ENCODE assay signal across 10 cellular contexts in the genomic region with DNA sequence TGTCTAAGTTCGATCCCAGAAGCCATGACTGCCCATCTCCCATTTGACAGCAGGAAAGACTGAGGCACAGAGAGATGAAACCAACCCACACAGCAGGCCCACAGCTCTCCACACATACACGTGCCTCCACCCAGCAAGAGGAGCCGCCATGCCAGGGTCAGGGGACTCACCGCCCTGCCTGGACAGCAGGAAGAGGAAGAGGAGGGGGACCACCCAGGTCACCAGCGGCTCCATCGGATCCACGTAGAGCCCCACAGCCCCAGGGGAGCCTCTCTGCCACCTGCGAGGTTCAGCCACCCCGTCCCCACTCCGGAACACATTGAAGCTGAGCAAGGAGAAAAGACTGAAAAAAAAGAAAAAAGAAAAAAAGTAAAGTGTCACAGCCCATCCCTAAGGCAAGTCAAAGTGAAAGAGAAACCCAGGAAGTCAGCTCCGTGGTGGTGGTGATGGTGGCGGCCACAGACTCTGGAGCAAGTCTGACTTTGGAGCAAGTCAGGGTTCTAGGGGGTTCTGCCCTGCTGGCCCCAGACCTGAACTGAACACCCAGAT. TPM values are rescaled to one million over a fixed set of nuclear protein-coding genes. Genes with fewer than 3 reads are reported as not detected.
DNase-seq lines count a peak whose midpoint lies in the region; ATAC-seq, FAIRE-seq and TF ChIP-seq lines count a peak whose summit lies in the region.
"Had no signal": no experiment of that assay in that cellular context is flagged by ENCODE, and none has a peak within 500 bp of the region (broad histone marks: within the 10 kb centered on the region; RNA-seq: fewer than 3 reads in every experiment).

A gene (minus strand): TSS at position 345 of the 549 bp plus-strand sequence. CDS start 111 bp downstream, at position 234.

- 36 to 55% methylated on average over 12 of the region's 12 CpGs for WGBS in heart right ventricle, 2 donors
- 30 to 44% methylated on average over 12 of the region's 12 CpGs for WGBS in sigmoid colon, 2 donors

- H3K27ac ChIP-seq in heart right ventricle (peak within 1 kb of the TSS in 4 of 10 donors; percentile 10 to 92 (median 26)), sigmoid colon (peak within 1 kb of the TSS in 1 of 4 donors; percentile 47)

- TF ChIP-seq CTCF in heart right ventricle (IDR thresholded peaks at IDR 0.05) (no peak), sigmoid colon (IDR thresholded peaks at IDR 0.05) (no peak)

- H3K9me3 ChIP-seq in heart right ventricle = no peaks in the 10 kb centered on the region
- no peaks in the 10 kb centered on the region for H3K9me3 ChIP-seq in sigmoid colon

- DNase-seq in HT1080 (ENCODE audit: low read depth) (peak; percentile 26), heart right ventricle (no peak), sigmoid colon (no peak), cerebellum (ENCODE audit: low spot score) (no peak), H54 (ENCODE audit: insufficient read length, low spot score) (no peak)
- DNase-seq in activated CD4-positive, alpha-beta T cell treated with anti-CD3 and anti-CD28 coated beads, Interleukin-2, amount 50 U/mL, for 4 hours = peak; percentile 42 to 47
- peak in 1 of 2 donors; percentile 76 for DNase-seq in stimulated activated effector memory CD8-positive, alpha-beta T cell treated with anti-CD3 and anti-CD28 coated beads, Interleukin-12 subunit alpha, Interleukin-12 subunit beta, amount 100 ng/mL, for 72 hours (ENCODE audit: low spot score in 2 of 2)

- intact Hi-C loops in heart right ventricle (cut with DNase I) (no loop called here), sigmoid colon (cut with DNase I) (no loop called here)

- no peak for TF ChIP-seq EP300 in sigmoid colon (IDR thresholded peaks at IDR 0.05)

- H3K36me3 ChIP-seq in heart right ventricle = no peaks in the 10 kb centered on the region
- no peaks in the 10 kb centered on the region for H3K36me3 ChIP-seq in sigmoid colon

- H3K27me3 ChIP-seq in heart right ventricle (peaks cover 0 to 20% (median 4%) of the 10 kb centered on the region in 7 donors), sigmoid colon (no peaks in the 10 kb centered on the region)

- H3K4me3 ChIP-seq in heart right ventricle = peak within 1 kb of the TSS in 6 of 10 donors; percentile 19 to 57 (median 33)
- peak within 1 kb of the TSS in 2 of 4 donors; percentile 28 to 38 for H3K4me3 ChIP-seq in sigmoid colon

- peaks cover 4% of the 10 kb centered on the region for H3K9me3 Mint-ChIP-seq in stimulated activated effector memory CD8-positive, alpha-beta T cell treated with anti-CD3 and anti-CD28 coated beads, Interleukin-12 subunit alpha, Interleukin-12 subunit beta, amount 100 ng/mL, for 72 hours

- TF ChIP-seq POLR2A in sigmoid colon (IDR thresholded peaks at IDR 0.05) (no peak), H54 (IDR thresholded peaks at IDR 0.05; ENCODE audit: low read depth, low read length) (no peak)

- ATAC-seq in heart right ventricle (peak in 5 of 8 donors; percentile 19 to 40 (median 33)), GM21360 (IDR thresholded peaks at IDR 0.05; ENCODE audit: unreplicated experiment) (no peak)
- ATAC-seq in stimulated activated effector memory CD8-positive, alpha-beta T cell treated with anti-CD3 and anti-CD28 coated beads, Interleukin-12 subunit alpha, Interleukin-12 subunit beta, amount 100 ng/mL, for 72 hours = peak; percentile 66

- peaks cover 0 to 53% (median 0%) of the 10 kb centered on the region in 9 donors for H3K4me1 ChIP-seq in heart right ventricle
- H3K4me1 ChIP-seq in sigmoid colon = no peaks in the 10 kb centered on the region

- peaks cover 74% of the 10 kb centered on the region for H3K4me1 Mint-ChIP-seq in stimulated activated effector memory CD8-positive, alpha-beta T cell treated with anti-CD3 and anti-CD28 coated beads, Interleukin-12 subunit alpha, Interleukin-12 subunit beta, amount 100 ng/mL, for 72 hours

- H3K4me3 Mint-ChIP-seq in stimulated activated effector memory CD8-positive, alpha-beta T cell treated with anti-CD3 and anti-CD28 coated beads, Interleukin-12 subunit alpha, Interleukin-12 subunit beta, amount 100 ng/mL, for 72 hours = peak within 1 kb of the TSS; percentile 94

- no peak for FAIRE-seq in H54 (lab: Jason Lieb, UNC)

- H3K27ac Mint-ChIP-seq in stimulated activated effector memory CD8-positive, alpha-beta T cell treated with anti-CD3 and anti-CD28 coated beads, Interleukin-12 subunit alpha, Interleukin-12 subunit beta, amount 100 ng/mL, for 72 hours = peak within 1 kb of the TSS; percentile 98

- peaks cover 57% of the 10 kb centered on the region for H3K36me3 Mint-ChIP-seq in stimulated activated effector memory CD8-positive, alpha-beta T cell treated with anti-CD3 and anti-CD28 coated beads, Interleukin-12 subunit alpha, Interleukin-12 subunit beta, amount 100 ng/mL, for 72 hours

RNA-seq across cellular contexts. Expression of the gene that starts here (rescaled TPM):
- total RNA-seq in HT1080 (2014; rRNA removed; shearing (Covaris generic)) = 0.13 and 1.0 TPM in 2 replicates
- polyA plus RNA-seq in HT1080 (2015; cell fraction: cytosol; rRNA removed) = 0.26 TPM in 2 replicates
- polyA plus RNA-seq in HT1080 (2015; cell fraction: nucleus; rRNA removed) = 0.27 and 0.31 TPM in 2 replicates
- 1 to 10 TPM in 2 of 10 donors, under 1 TPM in 8; 0.24 to 5.4 (median 0.45) TPM for total RNA-seq in heart right ventricle
- under 1 TPM; 0.36 to 0.51 TPM for polyA plus RNA-seq in heart right ventricle
- total RNA-seq in sigmoid colon = 1 to 10 TPM in 2 of 4 donors, under 1 TPM in 1, not detected in 1; 0.99 to 2.2 (median 1.4) TPM
- polyA plus RNA-seq in sigmoid colon = 1 to 10 TPM; 1.8 to 6.0 (median 5.9) TPM
- total RNA-seq in cerebellum = 0.18 TPM
- total RNA-seq: kidney epithelial cell, NCI-H460 had no signal

Comparison
In these comparisons a context has a peak if more than half of its experiments do, and no peak if none do; other contexts are left out.
1. DNase-seq: peak in HT1080 (single experiment) and activated CD4-positive, alpha-beta T cell treated with anti-CD3 and anti-CD28 coated beads, Interleukin-2, amount 50 U/mL, for 4 hours (2 of 2); none in heart right ventricle (0 of 2), sigmoid colon (single experiment), cerebellum (single experiment) and H54 (single experiment).